In the genomic region with DNA sequence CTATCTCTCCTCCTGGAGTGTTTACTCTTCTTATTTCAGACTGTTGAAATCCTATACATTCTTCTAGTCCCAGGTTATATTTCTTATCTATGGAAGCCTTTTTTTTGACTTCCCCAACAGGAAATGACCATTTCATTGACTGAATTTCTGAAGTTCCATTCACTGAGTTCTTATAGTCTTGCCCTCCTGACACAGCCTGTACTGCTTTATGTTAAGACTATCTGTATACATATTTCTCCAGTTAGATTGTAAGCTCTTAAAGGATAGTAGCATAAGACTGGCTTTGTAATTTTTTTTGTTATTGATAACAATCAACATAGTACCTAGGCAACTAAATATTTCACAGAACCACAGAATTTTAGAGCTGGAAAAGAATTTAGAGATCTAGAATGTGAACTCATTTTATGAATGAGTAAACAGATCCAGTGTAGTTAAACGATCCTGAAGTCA, we compare ENCODE assay signal across 11 cellular contexts. TPM values are rescaled to one million over a fixed set of nuclear protein-coding genes. Genes with fewer than 3 reads are reported as not detected.
A peak's percentile ranks its signal among the peaks of the same experiment; 100 is the strongest.
DNase-seq lines count a peak whose midpoint lies in the region; ATAC-seq and TF ChIP-seq lines count a peak whose summit lies in the region.
"Had no signal": no experiment of that assay in that cellular context is flagged by ENCODE, and none has a peak within 500 bp of the region (broad histone marks: within the 10 kb centered on the region; RNA-seq: fewer than 3 reads in every experiment).

No MANE protein-coding gene starts in this region.

- no peak for DNase-seq in activated T-cell treated with anti-CD3 and anti-CD28 coated beads, Interleukin-2, amount 50 U/mL, for 72 hours
- DNase-seq in activated T-cell treated with anti-CD3 and anti-CD28 coated beads, Interleukin-2, amount 50 U/mL, for 1 hour = no peak
- no peak for DNase-seq in activated CD4-positive, alpha-beta memory T cell treated with anti-CD3 and anti-CD28 coated beads, Interleukin-2, amount 10 ng/mL, durations not matched to agents 7 days and 5 days
- peak; percentile 36 for DNase-seq in glomerular visceral epithelial cell (ENCODE audit: extremely low spot score)
- no peak for DNase-seq in thoracic aorta (ENCODE audit: low spot score)
- DNase-seq in BE2C = no peak
- DNase-seq in posterior vena cava (ENCODE audit: low spot score) = no peak
- no peak for DNase-seq in NCI-H1694 treated with DMSO at 0.1 percent for 48 hours (lab: John Stamatoyannopoulos, UW)
- DNase-seq: activated CD4-positive, CD25-positive, alpha-beta regulatory T cell treated with anti-CD3 and anti-CD28 coated beads, Interleukin-2, amount 50 U/mL, for 72 hours; NCI-H774; stimulated activated CD4-positive, alpha-beta T cell treated with anti-CD3 and anti-CD28 coated beads, Interleukin-12 subunit alpha, Interleukin-12 subunit beta, amount 100 ng/mL, for 4 hours had no signal

- CTCF ChIA-PET in activated CD4-positive, alpha-beta memory T cell treated with anti-CD3 and anti-CD28 coated beads, Interleukin-2, amount 10 ng/mL, durations not matched to agents 7 days and 5 days (lab: Charles Lee) = interaction anchor here (2.3 to 9.1 kb wide), 6 partner anchors 10 to 91 kb away, joined by 8 to 184 read pairs (median 102); partner anchors contain the start of gene MACF1

- H3K4me1 ChIP-seq in thoracic aorta (ENCODE audit: control insufficient read depth in 1 of 2, low read depth in 2 of 2) (peaks cover 30 to 66% of the 10 kb centered on the region in 2 donors), BE2C (no peaks in the 10 kb centered on the region)

- TF ChIP-seq CTCF in thoracic aorta (IDR thresholded peaks at IDR 0.05) (no peak), BE2C (IDR thresholded peaks at IDR 0.05; ENCODE audit: low read depth, low read length) (no peak)

- H3K27me3 ChIP-seq in thoracic aorta (replicated peaks; ENCODE audit: insufficient read depth) (no peaks in the 10 kb centered on the region), BE2C (no peaks in the 10 kb centered on the region)

- H3K9me3 Mint-ChIP-seq in activated T-cell treated with anti-CD3 and anti-CD28 coated beads, Interleukin-2, amount 50 U/mL, for 72 hours = no peaks in the 10 kb centered on the region
- no peaks in the 10 kb centered on the region for H3K9me3 Mint-ChIP-seq in activated CD4-positive, alpha-beta memory T cell treated with anti-CD3 and anti-CD28 coated beads, Interleukin-2, amount 10 ng/mL, durations not matched to agents 7 days and 5 days

- H3K27me3 Mint-ChIP-seq in activated T-cell treated with anti-CD3 and anti-CD28 coated beads, Interleukin-2, amount 50 U/mL, for 72 hours (ENCODE audit: low read depth) = no peaks in the 10 kb centered on the region
- no peaks in the 10 kb centered on the region for H3K27me3 Mint-ChIP-seq in activated CD4-positive, alpha-beta memory T cell treated with anti-CD3 and anti-CD28 coated beads, Interleukin-2, amount 10 ng/mL, durations not matched to agents 7 days and 5 days

- H3K27ac Mint-ChIP-seq in activated T-cell treated with anti-CD3 and anti-CD28 coated beads, Interleukin-2, amount 50 U/mL, for 72 hours = peak overlapping the region; percentile 94
- H3K27ac Mint-ChIP-seq in activated CD4-positive, alpha-beta memory T cell treated with anti-CD3 and anti-CD28 coated beads, Interleukin-2, amount 10 ng/mL, durations not matched to agents 7 days and 5 days = peak overlapping the region; percentile 37

- no peak overlapping the region for H3K4me3 ChIP-seq in thoracic aorta
- H3K4me3 ChIP-seq in BE2C (ENCODE audit: low read depth, low read length) = no peak overlapping the region

- H3K4me1 Mint-ChIP-seq in activated T-cell treated with anti-CD3 and anti-CD28 coated beads, Interleukin-2, amount 50 U/mL, for 72 hours (ENCODE audit: low read depth) = peaks cover 93% of the 10 kb centered on the region
- H3K4me1 Mint-ChIP-seq in activated CD4-positive, alpha-beta memory T cell treated with anti-CD3 and anti-CD28 coated beads, Interleukin-2, amount 10 ng/mL, durations not matched to agents 7 days and 5 days = peaks cover 86% of the 10 kb centered on the region

- ATAC-seq in activated T-cell treated with anti-CD3 and anti-CD28 coated beads, Interleukin-2, amount 50 U/mL, for 72 hours (replicated peaks in 1 of 2) = no peak
- ATAC-seq in thoracic aorta (ENCODE audit: insufficient number of reproducible peaks, low FRiP score, low read depth) = no peak

- POLR2A ChIA-PET in activated CD4-positive, alpha-beta memory T cell treated with anti-CD3 and anti-CD28 coated beads, Interleukin-2, amount 10 ng/mL, durations not matched to agents 7 days and 5 days (lab: Charles Lee) = interaction anchor here (1.0 to 7.7 kb wide), 3 partner anchors 16 to 342 kb away, joined by 3 to 223 read pairs (median 155); partner anchors contain the start of gene MACF1

- peak overlapping the region; percentile 57 to 85 for H3K4me3 Mint-ChIP-seq in activated T-cell treated with anti-CD3 and anti-CD28 coated beads, Interleukin-2, amount 50 U/mL, for 72 hours
- H3K4me3 Mint-ChIP-seq in activated CD4-positive, alpha-beta memory T cell treated with anti-CD3 and anti-CD28 coated beads, Interleukin-2, amount 10 ng/mL, durations not matched to agents 7 days and 5 days = no peak overlapping the region

- peak overlapping the region; percentile 41 to 95 for H3K27ac ChIP-seq in thoracic aorta

- H3K9me3 ChIP-seq in thoracic aorta (no peaks in the 10 kb centered on the region), BE2C (no peaks in the 10 kb centered on the region)

- intact Hi-C loops in posterior vena cava (cut with DNase I) = loop anchor here in 1 of 2 donors (10.0 kb wide), 1 partner anchor 85 kb away; no protein-coding TSS in a partner anchor

- peaks cover 0 to 1% of the 10 kb centered on the region in 2 donors for H3K36me3 Mint-ChIP-seq in activated T-cell treated with anti-CD3 and anti-CD28 coated beads, Interleukin-2, amount 50 U/mL, for 72 hours (ENCODE audit: insufficient read depth in 2 of 2)
- H3K36me3 Mint-ChIP-seq in activated CD4-positive, alpha-beta memory T cell treated with anti-CD3 and anti-CD28 coated beads, Interleukin-2, amount 10 ng/mL, durations not matched to agents 7 days and 5 days (ENCODE audit: low read depth) = no peaks in the 10 kb centered on the region

- no peaks in the 10 kb centered on the region for H3K36me3 ChIP-seq in thoracic aorta
- H3K36me3 ChIP-seq in BE2C = no peaks in the 10 kb centered on the region

RNA-seq across cellular contexts. Expression of gene MACF1, which starts 14.9 kb away (rescaled TPM):
- 100 to 1,000 TPM; 169 to 292 TPM for total RNA-seq in activated T-cell treated with anti-CD3 and anti-CD28 coated beads, Interleukin-2, amount 50 U/mL, for 72 hours
- total RNA-seq in activated CD4-positive, alpha-beta memory T cell treated with anti-CD3 and anti-CD28 coated beads, Interleukin-2, amount 10 ng/mL, durations not matched to agents 7 days and 5 days = 100 to 1,000 TPM; 345 to 381 TPM
- total RNA-seq in thoracic aorta (100 to 1,000 TPM; 604 to 650 TPM), posterior vena cava (100 to 1,000 TPM; 596 to 609 TPM)
- polyA plus RNA-seq in BE2C (2012; ENCODE audit: insufficient read depth, insufficient read length, low read depth) = 24.3 TPM
